In genomic region chr11:104095791-104096190, GRCh38 we compare ENCODE assay signal across 37 cellular contexts. TPM values are rescaled to one million over a fixed set of nuclear protein-coding genes. Genes with fewer than 3 reads are reported as not detected.
DNase-seq lines count a peak whose midpoint lies in the region; ATAC-seq and TF ChIP-seq lines count a peak whose summit lies in the region.
"Had no signal": no experiment of that assay in that cellular context is flagged by ENCODE, and none has a peak within 500 bp of the region (broad histone marks: within the 10 kb centered on the region; RNA-seq: fewer than 3 reads in every experiment).

No MANE protein-coding gene starts in this region.

- H3K4me3 Mint-ChIP-seq in type B pancreatic cell (no peak overlapping the region), natural killer cell (no peak overlapping the region)
- H3K4me3 Mint-ChIP-seq: activated naive CD8-positive, alpha-beta T cell treated with anti-CD3 and anti-CD28 coated beads, Interleukin-2, amount 50 U/mL, for 24 hours; CD8-positive, alpha-beta T cell; central memory CD8-positive, alpha-beta T cell; endodermal cell; H9; naive B cell; stimulated activated naive CD8-positive, alpha-beta T cell treated with anti-CD3 and anti-CD28 coated beads, Interleukin-15, amount 100 ng/mL, for 72 hours had no signal

- intact Hi-C loops in natural killer cell (cut with micrococcal nuclease) = no loop called here

- H3K4me1 ChIP-seq in cardiac muscle cell (ENCODE audit: low read depth) (peaks cover 70% of the 10 kb centered on the region), right atrium auricular region (no peaks in the 10 kb centered on the region)
- H3K4me1 ChIP-seq: esophagus squamous epithelium, prostate gland, uterus had no signal

- H3K4me1 Mint-ChIP-seq in type B pancreatic cell (ENCODE audit: unreplicated experiment) (peaks cover 13% of the 10 kb centered on the region), natural killer cell (peaks cover 46 to 49% of the 10 kb centered on the region in 2 donors)
- H3K4me1 Mint-ChIP-seq: activated naive CD8-positive, alpha-beta T cell treated with anti-CD3 and anti-CD28 coated beads, Interleukin-2, amount 50 U/mL, for 24 hours; H9; naive B cell; stimulated activated naive CD8-positive, alpha-beta T cell treated with anti-CD3 and anti-CD28 coated beads, Interleukin-15, amount 100 ng/mL, for 72 hours had no signal

- H3K4me3 ChIP-seq in cardiac muscle cell (no peak overlapping the region), right atrium auricular region (no peak overlapping the region), H7 (ENCODE audit: insufficient read depth, low read depth, low read length) (no peak overlapping the region)
- H3K4me3 ChIP-seq: esophagus squamous epithelium, prostate gland, sigmoid colon, thoracic aorta, uterus had no signal

- H3K36me3 Mint-ChIP-seq in type B pancreatic cell = no peaks in the 10 kb centered on the region
- no peaks in the 10 kb centered on the region for H3K36me3 Mint-ChIP-seq in natural killer cell
- H3K36me3 Mint-ChIP-seq: CD8-positive, alpha-beta T cell; naive B cell had no signal

- TF ChIP-seq CTCF in cardiac muscle cell (IDR thresholded peaks at IDR 0.05; ENCODE audit: low read depth, low read length) = peak; percentile 2
- TF ChIP-seq CTCF in right atrium auricular region (IDR thresholded peaks at IDR 0.05) = no peak
- TF ChIP-seq CTCF in type B pancreatic cell (conservative IDR thresholded peaks at IDR 0.05) = peak; percentile 34
- TF ChIP-seq CTCF in natural killer cell (IDR thresholded peaks at IDR 0.05) = no peak

- H3K27ac Mint-ChIP-seq in type B pancreatic cell (no peak overlapping the region), natural killer cell (no peak overlapping the region)
- H3K27ac Mint-ChIP-seq: activated naive CD8-positive, alpha-beta T cell treated with anti-CD3 and anti-CD28 coated beads, Interleukin-2, amount 50 U/mL, for 24 hours; CD8-positive, alpha-beta T cell; endodermal cell; H9; naive B cell had no signal

- DNase-seq in cardiac muscle cell (ENCODE audit: low read depth in 1 of 2, low spot score in 1 of 2) = peak in 1 of 2 donors; percentile 24
- DNase-seq in right atrium auricular region (ENCODE audit: low spot score) = no peak
- peak; percentile 36 for DNase-seq in NCI-H69 (lab: John Stamatoyannopoulos, UW)
- peak; percentile 70 for DNase-seq in fibroblast of gingiva (ENCODE audit: low read depth)
- no peak for DNase-seq in type B pancreatic cell (ENCODE audit: extremely low spot score, unreplicated experiment)
- DNase-seq in natural killer cell = no peak
- no peak for DNase-seq in glomerular visceral epithelial cell (ENCODE audit: extremely low spot score)
- no peak for DNase-seq in H7
- DNase-seq: activated CD4-positive, alpha-beta T cell treated with anti-CD3 and anti-CD28 coated beads, Interleukin-2, amount 50 U/mL, for 48 hours; activated CD4-positive, CD25-positive, alpha-beta regulatory T cell treated with anti-CD3 and anti-CD28 coated beads, Interleukin-2, amount 50 U/mL, for 72 hours; activated naive CD4-positive, alpha-beta T cell; activated naive CD8-positive, alpha-beta T cell treated with anti-CD3 and anti-CD28 coated beads, Interleukin-2, amount 50 U/mL, for 24 hours; activated T-cell treated with anti-CD3 and anti-CD28 coated beads, Interleukin-2, amount 50 U/mL, for 48 hours; CD8-positive, alpha-beta T cell; dermis blood vessel endothelial cell; EL; endodermal cell; esophagus squamous epithelium; H9; head of caudate nucleus; midbrain; naive B cell; NCI-H1105; NCI-H187 treated with DMSO at 0.1 percent for 48 hours; sigmoid colon; stimulated activated CD4-positive, alpha-beta T cell treated with anti-CD3 and anti-CD28 coated beads, Interleukin-12 subunit alpha, Interleukin-12 subunit beta, amount 100 ng/mL, for 4 hours; stimulated activated CD4-positive, alpha-beta T cell treated with anti-CD3 and anti-CD28 coated beads, Interleukin-2, amount 100 ng/mL, for 48 hours; stimulated activated naive CD8-positive, alpha-beta T cell treated with anti-CD3 and anti-CD28 coated beads, Interleukin-15, amount 100 ng/mL, for 72 hours; T-helper 2 cell; uterus had no signal

- H3K9me3 ChIP-seq in cardiac muscle cell (ENCODE audit: low read depth) (no peaks in the 10 kb centered on the region), right atrium auricular region (no peaks in the 10 kb centered on the region)
- H3K9me3 ChIP-seq: esophagus squamous epithelium, neutrophil, prostate gland, sigmoid colon, thoracic aorta, uterus had no signal

- no peaks in the 10 kb centered on the region for H3K27me3 ChIP-seq in cardiac muscle cell
- H3K27me3 ChIP-seq in right atrium auricular region = no peaks in the 10 kb centered on the region
- no peaks in the 10 kb centered on the region for H3K27me3 ChIP-seq in H7 (ENCODE audit: control insufficient read depth, insufficient read depth, low read length)
- H3K27me3 ChIP-seq: esophagus squamous epithelium, neutrophil, sigmoid colon, uterus had no signal

- H3K27ac ChIP-seq in cardiac muscle cell = peak overlapping the region; percentile 71
- no peak overlapping the region for H3K27ac ChIP-seq in right atrium auricular region
- H3K27ac ChIP-seq: esophagus squamous epithelium, neutrophil, prostate gland, sigmoid colon, thoracic aorta, uterus had no signal

- ATAC-seq in natural killer cell = no peak
- ATAC-seq: activated naive CD8-positive, alpha-beta T cell treated with anti-CD3 and anti-CD28 coated beads, Interleukin-2, amount 50 U/mL, for 24 hours; CD8-positive, alpha-beta T cell; stimulated activated naive CD8-positive, alpha-beta T cell treated with anti-CD3 and anti-CD28 coated beads, Interleukin-15, amount 100 ng/mL, for 72 hours had no signal

- no peaks in the 10 kb centered on the region for H3K9me3 Mint-ChIP-seq in type B pancreatic cell
- no peaks in the 10 kb centered on the region for H3K9me3 Mint-ChIP-seq in natural killer cell
- H3K9me3 Mint-ChIP-seq: activated naive CD8-positive, alpha-beta T cell treated with anti-CD3 and anti-CD28 coated beads, Interleukin-2, amount 50 U/mL, for 24 hours; CD8-positive, alpha-beta T cell; H9; stimulated activated naive CD8-positive, alpha-beta T cell treated with anti-CD3 and anti-CD28 coated beads, Interleukin-15, amount 100 ng/mL, for 72 hours had no signal

- H3K27me3 Mint-ChIP-seq in type B pancreatic cell (no peaks in the 10 kb centered on the region), natural killer cell (ENCODE audit: low read depth in 2 of 2) (no peaks in the 10 kb centered on the region)
- H3K27me3 Mint-ChIP-seq: activated naive CD8-positive, alpha-beta T cell treated with anti-CD3 and anti-CD28 coated beads, Interleukin-2, amount 50 U/mL, for 24 hours; central memory CD8-positive, alpha-beta T cell; stimulated activated naive CD8-positive, alpha-beta T cell treated with anti-CD3 and anti-CD28 coated beads, Interleukin-15, amount 100 ng/mL, for 72 hours had no signal

- H3K36me3 ChIP-seq in cardiac muscle cell = no peaks in the 10 kb centered on the region
- no peaks in the 10 kb centered on the region for H3K36me3 ChIP-seq in right atrium auricular region
- no peaks in the 10 kb centered on the region for H3K36me3 ChIP-seq in H7 (replicated peaks; ENCODE audit: control insufficient read depth, insufficient read depth, low read length)
- H3K36me3 ChIP-seq: esophagus squamous epithelium, neutrophil, prostate gland, sigmoid colon, thoracic aorta, uterus had no signal

RNA-seq across cellular contexts. Expression of gene DDI1, which starts 59.4 kb away (rescaled TPM):
- not detected in 2 replicates for total RNA-seq in cardiac muscle cell
- polyA plus RNA-seq in cardiac muscle cell = 0.42 and 2.8 TPM in 2 replicates
- not detected for total RNA-seq in right atrium auricular region
- not detected in 2 replicates for total RNA-seq in type B pancreatic cell (ENCODE audit: low replicate concordance)
- total RNA-seq in natural killer cell = not detected
- not detected in 2 replicates for total RNA-seq in H7 (2014; rRNA removed; shearing (Covaris generic))
- total RNA-seq: CD8-positive, alpha-beta T cell; dermis blood vessel endothelial cell; endodermal cell; esophagus squamous epithelium; H9; kidney epithelial cell; lower leg skin; M059J; sigmoid colon; thoracic aorta; uterus had no signal
- polyA plus RNA-seq: sigmoid colon had no signal

Comparison
In these comparisons a context has a peak if more than half of its experiments do, and no peak if none do; other contexts are left out.
1. CTCF ChIP-seq: peak in cardiac muscle cell (single experiment) and type B pancreatic cell (single experiment); none in right atrium auricular region (0 of 2) and natural killer cell (single experiment).
2. DNase-seq: peak in NCI-H69 (single experiment) and fibroblast of gingiva (single experiment); none in right atrium auricular region (single experiment), type B pancreatic cell (single experiment), natural killer cell (single experiment), glomerular visceral epithelial cell (single experiment) and H7 (single experiment).